In the genomic region with DNA sequence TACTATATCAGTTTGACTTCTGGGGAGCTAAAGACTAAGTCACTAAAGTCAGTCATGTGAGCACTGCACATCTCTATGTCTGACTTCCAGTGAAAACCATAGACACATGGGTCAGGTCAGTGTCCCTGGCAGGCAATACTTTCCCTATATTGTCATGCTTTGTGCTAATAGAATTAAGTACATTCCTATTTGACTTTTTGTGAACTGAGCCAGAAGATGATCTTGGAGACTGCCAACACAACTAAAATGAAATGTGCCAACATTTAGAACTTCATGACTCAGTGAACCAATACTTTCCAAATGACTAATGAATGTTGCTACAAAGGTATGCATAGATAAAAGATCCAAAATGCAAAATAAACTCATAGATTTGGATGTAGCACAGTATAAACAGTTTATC, we compare ENCODE assay signal across 27 cellular contexts.
"Had no signal": no experiment of that assay in that cellular context is flagged by ENCODE, and none has a peak within 500 bp of the region (broad histone marks: within the 10 kb centered on the region; RNA-seq: fewer than 3 reads in every experiment).

No MANE protein-coding gene starts in this region.

- H3K4me1 ChIP-seq: esophagus squamous epithelium, gastroesophageal sphincter, parathyroid adenoma, psoas muscle, right atrium auricular region, spleen, tibial nerve had no signal

- H3K79me2 ChIP-seq: hepatocyte, parathyroid adenoma had no signal

- H3K27me3 ChIP-seq: cardiac muscle cell, dorsolateral prefrontal cortex, esophagus squamous epithelium, gastroesophageal sphincter, hepatocyte, right atrium auricular region, spleen, tibial nerve had no signal

- H3K4me3 ChIP-seq: cardiac muscle cell, coronary artery, dorsolateral prefrontal cortex, esophagus squamous epithelium, gastroesophageal sphincter, hepatocyte, psoas muscle, right atrium auricular region, spleen, tibial nerve had no signal

- H3K9me3 ChIP-seq: esophagus squamous epithelium, gastroesophageal sphincter, psoas muscle, right atrium auricular region, tibial nerve had no signal

- FAIRE-seq: endothelial cell of umbilical vein, keratinocyte had no signal

- H3K36me3 ChIP-seq: cardiac muscle cell, esophagus squamous epithelium, gastroesophageal sphincter, right atrium auricular region, spleen, tibial nerve had no signal

- DNase-seq: activated CD4-positive, alpha-beta memory T cell treated with anti-CD3 and anti-CD28 coated beads for 36 hours; activated CD4-positive, alpha-beta T cell treated with anti-CD3 and anti-CD28 coated beads, Interleukin-2, amount 10 ng/mL, durations not matched to agents 24 days and 14 days; activated CD4-positive, CD25-positive, alpha-beta regulatory T cell; activated CD8-positive, alpha-beta memory T cell treated with anti-CD3 and anti-CD28 coated beads, Interleukin-2, amount 50 U/mL, for 48 hours; activated gamma-delta T cell; activated naive CD4-positive, alpha-beta T cell treated with anti-CD3 and anti-CD28 coated beads, Interleukin-2, amount 10 ng/mL, durations not matched to agents 7 days and 5 days; activated naive CD8-positive, alpha-beta T cell treated with anti-CD3 and anti-CD28 coated beads, Interleukin-2, amount 10 ng/mL, durations not matched to agents 7 days and 5 days; activated T-cell treated with anti-CD3 and anti-CD28 coated beads, Interleukin-2, amount 50 U/mL, for 24 hours; cerebellar nuclear complex; dorsolateral prefrontal cortex; effector memory CD4-positive, alpha-beta T cell; esophagus squamous epithelium; midbrain; naive thymus-derived CD4-positive, alpha-beta T cell; psoas muscle; spleen; stimulated activated naive CD4-positive, alpha-beta T cell; T-helper 1 cell had no signal

- H3K4me2 ChIP-seq: hepatocyte had no signal

- H3K27ac ChIP-seq: cardiac muscle cell, coronary artery, dorsolateral prefrontal cortex, esophagus squamous epithelium, gastroesophageal sphincter, hepatocyte, parathyroid adenoma, psoas muscle, right atrium auricular region, spleen, tibial nerve had no signal

- H2AFZ ChIP-seq: hepatocyte, parathyroid adenoma had no signal
